ENCODE assay signal across 11 cellular contexts in the genomic region with DNA sequence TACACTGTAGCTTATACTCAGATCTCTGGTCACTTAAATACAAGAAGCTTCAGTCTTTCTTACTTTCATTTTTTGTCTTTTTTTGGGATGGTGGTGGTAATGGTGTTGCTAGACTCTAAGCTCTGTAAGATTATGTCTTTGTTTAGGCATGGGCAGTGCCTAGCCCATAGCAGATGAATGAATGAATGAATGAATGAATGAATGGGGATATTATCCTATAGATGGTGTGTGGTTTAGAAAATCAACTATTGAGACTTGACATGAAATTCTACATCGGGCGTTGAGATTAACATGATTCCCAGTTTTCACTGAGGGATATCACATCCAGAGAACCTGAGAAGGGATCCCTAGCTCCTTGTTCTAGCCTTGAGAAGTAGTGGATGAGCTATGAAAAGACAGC.
"Had no signal": no experiment of that assay in that cellular context is flagged by ENCODE, and none has a peak within 500 bp of the region (broad histone marks: within the 10 kb centered on the region; RNA-seq: fewer than 3 reads in every experiment).

No MANE protein-coding gene starts in this region.

- H3K4me2 ChIP-seq: GM23338 had no signal

- H3K27ac ChIP-seq: GM23248 had no signal

- H3K9me3 Mint-ChIP-seq: HFFc6 had no signal

- ATAC-seq: GM23338, HCT116 had no signal

- H2AFZ ChIP-seq: GM23248, GM23338 had no signal

- FAIRE-seq: H1, H54 had no signal

- DNase-seq: GM23248, GOT3, H7, H9, HCEC 1CT, HFFc6 had no signal

- H3K9ac ChIP-seq: GM23248 had no signal

- H3K4me3 Mint-ChIP-seq: GM23338, H9, HFFc6 had no signal

- H3K4me1 Mint-ChIP-seq: GM23338 had no signal

- H3K4me3 ChIP-seq: GM23248, GM23338, HAP-1 had no signal

- H3K9me3 ChIP-seq: HAP-1 had no signal

- H3K27ac Mint-ChIP-seq: GM23338, H9, HFFc6 had no signal
